Comparison of ENCODE assay signal across 1 cellular context in the genomic region with DNA sequence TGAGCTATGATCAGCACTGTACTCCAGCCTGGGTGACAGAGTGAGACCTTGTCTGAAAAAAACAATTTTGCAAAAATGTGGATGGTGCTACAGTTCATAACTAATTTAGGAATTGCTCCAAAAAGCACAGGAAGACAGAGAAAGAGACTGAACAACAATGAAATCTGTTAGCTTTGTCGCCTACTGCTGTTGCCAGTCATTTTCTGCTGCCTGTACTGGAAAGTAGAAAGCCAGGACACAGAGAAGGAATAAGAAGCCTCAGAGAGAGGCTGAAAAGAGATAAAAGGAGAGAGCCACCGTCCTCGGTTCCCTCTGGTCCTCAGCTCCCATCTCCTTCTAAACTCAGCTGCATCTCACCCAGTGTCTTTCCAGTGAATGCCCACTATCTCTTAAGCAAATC.
TF ChIP-seq lines count a peak whose summit lies in the region.

No MANE protein-coding gene starts in this region.

TF ChIP-seq in WTC11, 78 proteins besides CTCF, POLR2A, EP300 and RAD21 (continued from another document):
- TF ChIP-seq, protein P1, sequence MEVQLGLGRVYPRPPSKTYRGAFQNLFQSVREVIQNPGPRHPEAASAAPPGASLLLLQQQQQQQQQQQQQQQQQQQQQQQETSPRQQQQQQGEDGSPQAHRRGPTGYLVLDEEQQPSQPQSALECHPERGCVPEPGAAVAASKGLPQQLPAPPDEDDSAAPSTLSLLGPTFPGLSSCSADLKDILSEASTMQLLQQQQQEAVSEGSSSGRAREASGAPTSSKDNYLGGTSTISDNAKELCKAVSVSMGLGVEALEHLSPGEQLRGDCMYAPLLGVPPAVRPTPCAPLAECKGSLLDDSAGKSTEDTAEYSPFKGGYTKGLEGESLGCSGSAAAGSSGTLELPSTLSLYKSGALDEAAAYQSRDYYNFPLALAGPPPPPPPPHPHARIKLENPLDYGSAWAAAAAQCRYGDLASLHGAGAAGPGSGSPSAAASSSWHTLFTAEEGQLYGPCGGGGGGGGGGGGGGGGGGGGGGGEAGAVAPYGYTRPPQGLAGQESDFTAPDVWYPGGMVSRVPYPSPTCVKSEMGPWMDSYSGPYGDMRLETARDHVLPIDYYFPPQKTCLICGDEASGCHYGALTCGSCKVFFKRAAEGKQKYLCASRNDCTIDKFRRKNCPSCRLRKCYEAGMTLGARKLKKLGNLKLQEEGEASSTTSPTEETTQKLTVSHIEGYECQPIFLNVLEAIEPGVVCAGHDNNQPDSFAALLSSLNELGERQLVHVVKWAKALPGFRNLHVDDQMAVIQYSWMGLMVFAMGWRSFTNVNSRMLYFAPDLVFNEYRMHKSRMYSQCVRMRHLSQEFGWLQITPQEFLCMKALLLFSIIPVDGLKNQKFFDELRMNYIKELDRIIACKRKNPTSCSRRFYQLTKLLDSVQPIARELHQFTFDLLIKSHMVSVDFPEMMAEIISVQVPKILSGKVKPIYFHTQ (CRISPR knock-in tag; IDR thresholded peaks at IDR 0.05): no peak
- TF ChIP-seq FOXK1 (CRISPR knock-in tag; IDR thresholded peaks at IDR 0.05) (no peak), ZNF423 (CRISPR knock-in tag; IDR thresholded peaks at IDR 0.05) (no peak)
